Comparison of ENCODE assay signal across 16 cellular contexts in the genomic region with DNA sequence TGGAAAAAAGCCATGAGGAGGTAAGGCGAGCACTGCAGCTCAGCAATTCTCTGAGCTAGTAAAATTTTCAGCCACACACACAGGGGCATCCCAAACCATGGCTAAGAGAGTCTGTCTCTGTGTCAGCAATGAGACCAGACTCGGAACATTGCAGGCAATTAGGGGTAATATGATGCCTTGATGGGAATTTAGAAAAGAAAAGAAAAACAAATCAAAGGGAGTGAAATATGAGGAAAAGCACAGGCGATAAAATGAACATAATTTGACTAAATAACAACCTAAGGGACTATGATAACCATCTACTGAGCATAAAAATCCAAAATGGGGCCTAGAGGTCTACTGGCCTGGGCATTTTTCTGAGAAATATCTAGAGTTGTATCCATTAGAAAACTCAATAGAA.
DNase-seq lines count a peak whose midpoint lies in the region; ATAC-seq, FAIRE-seq and TF ChIP-seq lines count a peak whose summit lies in the region.
"Had no signal": no experiment of that assay in that cellular context is flagged by ENCODE, and none has a peak within 500 bp of the region (broad histone marks: within the 10 kb centered on the region; RNA-seq: fewer than 3 reads in every experiment).

No MANE protein-coding gene starts in this region.

- CTCF ChIA-PET in HEK293 (lab: Yijun Ruan, JAX), result no interaction called here

- H3K27me3 Mint-ChIP-seq in nephron progenitor cell (ENCODE audit: low read depth, poor library complexity), result peaks cover 7% of the 10 kb centered on the region
- H3K27me3 Mint-ChIP-seq: CD4-positive, alpha-beta memory T cell had no signal

- H3K9me3 ChIP-seq in HEK293 (ENCODE audit: control insufficient read depth, insufficient read depth, low read depth, low read length), result no peaks in the 10 kb centered on the region
- H3K9me3 ChIP-seq in kidney (ENCODE audit: control insufficient read depth in 1 of 2, low read length in 2 of 2), result peaks cover 0 to 3% of the 10 kb centered on the region in 2 donors
- H3K9me3 ChIP-seq: BLaER1 had no signal

- peak overlapping the region; percentile 7 for H3K27ac Mint-ChIP-seq in nephron progenitor cell
- H3K27ac Mint-ChIP-seq: CD14-positive monocyte; CD4-positive, alpha-beta memory T cell; H9 had no signal

- peaks cover 9% of the 10 kb centered on the region for H3K4me1 Mint-ChIP-seq in nephron progenitor cell
- H3K4me1 Mint-ChIP-seq: CD14-positive monocyte; CD4-positive, alpha-beta memory T cell; H9 had no signal

- H3K4me3 ChIP-seq in HEK293 (ENCODE audit: low read depth, low read length), result no peak overlapping the region
- H3K4me3 ChIP-seq in kidney (ENCODE audit: low read length in 2 of 2), result no peak overlapping the region
- H3K4me3 ChIP-seq: BLaER1 had no signal

- H3K27ac ChIP-seq in HEK293 (ENCODE audit: extremely low read depth, low read depth, low read length), result no peak overlapping the region
- no peak overlapping the region for H3K27ac ChIP-seq in kidney (ENCODE audit: low read depth in 2 of 2, low read length in 2 of 2)
- H3K27ac ChIP-seq: BLaER1 had no signal

- H3K4me1 ChIP-seq in HEK293 (ENCODE audit: control insufficient read depth, insufficient read depth, low read length) (0 out of 2 replicates have a peak, but pooled peaks cover 6% of the 10 kb centered on the region), kidney (ENCODE audit: control insufficient read depth in 1 of 2, insufficient read depth in 1 of 2, low read depth in 1 of 2, low read length in 2 of 2) (no peaks in the 10 kb centered on the region)
- H3K4me1 ChIP-seq: BLaER1 had no signal

- H3K9me3 Mint-ChIP-seq in nephron progenitor cell, result peaks cover 13% of the 10 kb centered on the region

- H3K36me3 ChIP-seq in HEK293 (ENCODE audit: control insufficient read depth in 2 of 2, insufficient read depth in 1 of 2, low read length in 2 of 2), result no peaks in the 10 kb centered on the region
- H3K36me3 ChIP-seq in kidney (ENCODE audit: control insufficient read depth in 1 of 2, insufficient read depth in 2 of 2, low read length in 2 of 2), result no peaks in the 10 kb centered on the region
- H3K36me3 ChIP-seq: BLaER1 had no signal

- TF ChIP-seq CTCF in HEK293 (tag by site-specific recombination; IDR thresholded peaks at IDR 0.05), result no peak
- TF ChIP-seq CTCF in nephron progenitor cell (IDR thresholded peaks at IDR 0.05), result no peak
- TF ChIP-seq CTCF in kidney (IDR thresholded peaks at IDR 0.05; ENCODE audit: borderline replicate concordance, extremely low read depth, insufficient read depth), result no peak

- no peak overlapping the region for H3K9ac ChIP-seq in kidney (ENCODE audit: low read length in 2 of 2)
- H3K9ac ChIP-seq: BLaER1 had no signal

- H3K36me3 Mint-ChIP-seq in nephron progenitor cell (ENCODE audit: low read depth), result no peaks in the 10 kb centered on the region
- H3K36me3 Mint-ChIP-seq: CD14-positive monocyte; CD4-positive, alpha-beta memory T cell had no signal

- ATAC-seq in GM19397 (IDR thresholded peaks at IDR 0.05; ENCODE audit: unreplicated experiment), result no peak

- intact Hi-C loops in kidney (cut with DNase I), result no loop called here

- FAIRE-seq in kidney (lab: Jason Lieb, UNC), result no peak
- FAIRE-seq: H1 had no signal

- DNase-seq in NCI-H2107 treated with DMSO at 0.1 percent for 48 hours (lab: John Stamatoyannopoulos, UW; ENCODE audit: unreplicated experiment) (peak; percentile 3), NCI-H2107 (lab: John Stamatoyannopoulos, UW) (no peak), NCI-H748 (lab: John Stamatoyannopoulos, UW; ENCODE audit: unreplicated experiment) (peak; percentile 39), nephron progenitor cell (no peak), kidney (no peak)
- DNase-seq: 8988T; Calu3; CD4-positive, alpha-beta memory T cell; DMS79 treated with DMSO at 0.1 percent for 48 hours; GF-D8; H9 had no signal

- POLR2A ChIA-PET in HEK293 (lab: Yijun Ruan, JAX), result no interaction called here

- no peak overlapping the region for H3K4me3 Mint-ChIP-seq in nephron progenitor cell
- H3K4me3 Mint-ChIP-seq: CD14-positive monocyte; CD4-positive, alpha-beta memory T cell; H9 had no signal

TF ChIP-seq in HEK293, 187 proteins besides CTCF, POLR2A, EP300 and RAD21:
- peak; percentile 40 for TF ChIP-seq SETDB1 (IDR thresholded peaks at IDR 0.05; ENCODE audit: insufficient read length, low read length)
- TF ChIP-seq ZFP69B (tag by site-specific recombination; IDR thresholded peaks at IDR 0.05), result no peak
- TF ChIP-seq GLIS1 (tag by site-specific recombination; IDR thresholded peaks at IDR 0.05), result peak; percentile 40
- TF ChIP-seq, protein P1, sequence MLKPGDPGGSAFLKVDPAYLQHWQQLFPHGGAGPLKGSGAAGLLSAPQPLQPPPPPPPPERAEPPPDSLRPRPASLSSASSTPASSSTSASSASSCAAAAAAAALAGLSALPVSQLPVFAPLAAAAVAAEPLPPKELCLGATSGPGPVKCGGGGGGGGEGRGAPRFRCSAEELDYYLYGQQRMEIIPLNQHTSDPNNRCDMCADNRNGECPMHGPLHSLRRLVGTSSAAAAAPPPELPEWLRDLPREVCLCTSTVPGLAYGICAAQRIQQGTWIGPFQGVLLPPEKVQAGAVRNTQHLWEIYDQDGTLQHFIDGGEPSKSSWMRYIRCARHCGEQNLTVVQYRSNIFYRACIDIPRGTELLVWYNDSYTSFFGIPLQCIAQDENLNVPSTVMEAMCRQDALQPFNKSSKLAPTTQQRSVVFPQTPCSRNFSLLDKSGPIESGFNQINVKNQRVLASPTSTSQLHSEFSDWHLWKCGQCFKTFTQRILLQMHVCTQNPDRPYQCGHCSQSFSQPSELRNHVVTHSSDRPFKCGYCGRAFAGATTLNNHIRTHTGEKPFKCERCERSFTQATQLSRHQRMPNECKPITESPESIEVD (tag by site-specific recombination; IDR thresholded peaks at IDR 0.05), result peak; percentile 68
- 0 out of 2 replicates have a peak, but pooled peaks have one; percentile 52 for TF ChIP-seq TRIM28 (IDR thresholded peaks at IDR 0.05; ENCODE audit: borderline replicate concordance, low read length)
- TF ChIP-seq FEZF1 (tag by site-specific recombination; IDR thresholded peaks at IDR 0.05), result peak; percentile 48; the same call in 1 of the 2 replicates

Comparison
In these comparisons a context has a peak if more than half of its experiments do, and no peak if none do; other contexts are left out.
1. DNase-seq: peak in NCI-H2107 treated with DMSO at 0.1 percent for 48 hours (single experiment) and NCI-H748 (single experiment); none in NCI-H2107 (single experiment), nephron progenitor cell (single experiment) and kidney (single experiment).